ENCODE assay signal across 20 cellular contexts in the genomic region with DNA sequence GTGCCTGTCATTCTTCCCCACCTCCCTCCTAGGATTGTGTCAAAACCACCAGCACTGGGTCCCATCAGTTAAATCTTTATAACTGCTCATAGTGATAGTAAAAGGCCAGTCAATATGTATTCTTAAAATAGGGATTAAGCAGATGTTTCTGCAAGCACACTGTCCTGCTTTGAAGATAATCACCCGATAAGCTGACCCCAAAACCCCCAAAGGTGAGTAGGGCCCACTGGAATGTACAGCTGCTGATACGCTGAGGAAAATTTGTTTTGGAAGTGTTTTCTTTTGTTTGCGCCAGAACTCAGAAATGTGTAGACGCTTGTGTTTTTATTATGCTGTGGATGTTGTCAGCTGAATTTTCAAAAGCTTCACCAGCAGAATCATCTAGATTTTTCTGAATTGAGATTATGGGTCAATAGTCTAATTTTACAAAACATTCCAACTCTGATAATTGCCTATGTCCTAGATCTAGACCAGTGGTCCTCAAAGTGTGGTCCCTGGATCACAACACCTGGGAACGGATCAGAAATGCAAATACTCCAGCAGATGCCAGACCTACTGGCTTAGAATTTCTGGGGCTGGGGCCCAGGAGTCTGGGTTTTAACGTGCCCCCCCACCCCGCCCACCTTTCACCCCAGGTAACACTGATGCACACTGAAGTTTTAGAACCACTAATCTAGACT. TPM values are rescaled to one million over a fixed set of nuclear protein-coding genes. Genes with fewer than 3 reads are reported as not detected.
DNase-seq lines count a peak whose midpoint lies in the region; ATAC-seq, FAIRE-seq and TF ChIP-seq lines count a peak whose summit lies in the region.
"Had no signal": no experiment of that assay in that cellular context is flagged by ENCODE, and none has a peak within 500 bp of the region (broad histone marks: within the 10 kb centered on the region; RNA-seq: fewer than 3 reads in every experiment).

No MANE protein-coding gene starts in this region.

- CTCF ChIA-PET in HCT116 (lab: Charles Lee), result no interaction called here
- CTCF ChIA-PET in endothelial cell of umbilical vein (lab: Charles Lee), result interaction anchor here (1.3 to 2.3 kb wide), 2 partner anchors 11 to 14 kb away, joined by 8 read pairs; partner anchors contain the start of gene BFSP1
- CTCF ChIA-PET in OCI-LY7 (lab: Charles Lee; ENCODE audit: unreplicated experiment), result no interaction called here

- FAIRE-seq in endothelial cell of umbilical vein (lab: Jason Lieb, UNC) (peak; percentile 57), urothelium cell line (lab: Jason Lieb, UNC) (no peak)
- FAIRE-seq: GM12878, H54, HTR-8/SVneo had no signal

- DNase-seq in HCT116 (ENCODE audit: low read depth, low spot score) (no peak), endothelial cell of umbilical vein (ENCODE audit: low read depth, low spot score) (no peak), OCI-LY7 (ENCODE audit: low spot score) (no peak), urothelium cell line (ENCODE audit: low spot score) (no peak)
- DNase-seq: ACHN; BE2C; Calu3; CD4-positive, alpha-beta memory T cell; DND-41; HCEC 1CT; HFFc6; KBM-7 had no signal

- intact Hi-C loops in HCT116 (cut with micrococcal nuclease), result no loop called here
- intact Hi-C loops in endothelial cell of umbilical vein (cut with micrococcal nuclease), result loop anchor here (1.0 kb wide), 1 partner anchor 12 kb away; the partner anchor contains the start of gene BFSP1
- intact Hi-C loops in OCI-LY7 (cut with micrococcal nuclease; ENCODE audit: unreplicated experiment), result no loop called here

- no peaks in the 10 kb centered on the region for H3K36me3 ChIP-seq in BLaER1
- H3K36me3 ChIP-seq in HCT116 (ENCODE audit: control insufficient read depth in 1 of 2, insufficient read depth in 2 of 2, low read length in 2 of 2), result no peaks in the 10 kb centered on the region
- no peaks in the 10 kb centered on the region for H3K36me3 ChIP-seq in endothelial cell of umbilical vein (ENCODE audit: control insufficient read depth in 2 of 2, extremely low read depth in 1 of 2, insufficient read depth in 2 of 2, low read length in 2 of 2)
- H3K36me3 ChIP-seq in OCI-LY7 (ENCODE audit: insufficient read depth, low read length), result no peaks in the 10 kb centered on the region
- H3K36me3 ChIP-seq: BE2C had no signal

- H3K4me1 ChIP-seq in BLaER1 (peaks cover 42% of the 10 kb centered on the region), HCT116 (ENCODE audit: control insufficient read depth in 1 of 2, insufficient read depth in 2 of 2, low read length in 2 of 2) (peaks cover 6 to 12% of the 10 kb centered on the region in 2 experiments), endothelial cell of umbilical vein (ENCODE audit: control insufficient read depth, extremely low read depth, insufficient read depth, low read length) (peaks cover 21% of the 10 kb centered on the region), OCI-LY7 (ENCODE audit: insufficient read depth, low read length, poor library complexity, severe bottlenecking) (no peaks in the 10 kb centered on the region)
- H3K4me1 ChIP-seq: BE2C had no signal

- no peaks in the 10 kb centered on the region for H3K9me1 ChIP-seq in endothelial cell of umbilical vein (replicated peaks; ENCODE audit: control insufficient read depth, extremely low read depth, insufficient read depth, low read length)

- H3K27me3 ChIP-seq in BLaER1 (peaks cover 22% of the 10 kb centered on the region), HCT116 (ENCODE audit: insufficient read depth, low read length) (no peaks in the 10 kb centered on the region), endothelial cell of umbilical vein (ENCODE audit: control insufficient read depth in 2 of 2, insufficient read depth in 2 of 2, low read length in 2 of 2) (no peaks in the 10 kb centered on the region)
- H3K27me3 ChIP-seq: BE2C had no signal

- RAD21 ChIA-PET in HCT116 (lab: Charles Lee; ENCODE audit: low non-redundant PET in 1 of 2, low total read pairs in 2 of 2, uncharacterized antibody in 2 of 2, unreplicated experiment in 2 of 2), result no interaction called here

- H3K9me3 ChIP-seq in BLaER1, result no peaks in the 10 kb centered on the region
- no peaks in the 10 kb centered on the region for H3K9me3 ChIP-seq in HCT116 (ENCODE audit: control insufficient read depth in 1 of 2, insufficient read depth in 1 of 2, low read depth in 1 of 2, low read length in 2 of 2)
- no peaks in the 10 kb centered on the region for H3K9me3 ChIP-seq in endothelial cell of umbilical vein (replicated peaks; ENCODE audit: control insufficient read depth, insufficient read depth, low read length)
- no peaks in the 10 kb centered on the region for H3K9me3 ChIP-seq in OCI-LY7 (ENCODE audit: low read length)
- H3K9me3 ChIP-seq: BE2C had no signal

- no TSS peak for BruUV-seq in HCT116 (replicated peaks; lab: Mats Ljungman, UMichigan)
- no TSS peak for BruUV-seq in endothelial cell of umbilical vein (replicated peaks; lab: Mats Ljungman, UMichigan)
- BruUV-seq in OCI-LY7 (replicated peaks; lab: Mats Ljungman, UMichigan), result no TSS peak

- TF ChIP-seq CTCF in HCT116 (IDR thresholded peaks at IDR 0.05 in 2 of 3, conservative IDR thresholded peaks at IDR 0.05 in 1 of 3; ENCODE audit: borderline replicate concordance in 1 of 3, insufficient read depth in 1 of 3, low read depth in 2 of 3, low read length in 2 of 3) (no peak), endothelial cell of umbilical vein (IDR thresholded peaks at IDR 0.05; ENCODE audit: extremely low read depth in 1 of 2, insufficient read depth in 1 of 2, low read depth in 1 of 2, low read length in 2 of 2) (no peak), OCI-LY7 (conservative IDR thresholded peaks at IDR 0.05; ENCODE audit: low read length) (no peak)

- dilution Hi-C loops in endothelial cell of umbilical vein (cut with MboI; ENCODE audit: extremely low pct_ligation_motif_present, low sequenced_read_pairs), result no loop called here

- H2AFZ ChIP-seq in HCT116 (ENCODE audit: low read depth, low read length, poor library complexity, severe bottlenecking) (no peak overlapping the region), endothelial cell of umbilical vein (ENCODE audit: low read depth, low read length) (no peak overlapping the region), OCI-LY7 (ENCODE audit: low read length) (no peak overlapping the region)

- no peak for TF ChIP-seq RAD21 in HCT116 (IDR thresholded peaks at IDR 0.05; ENCODE audit: low read depth)

- TF ChIP-seq POLR2A in HCT116 (IDR thresholded peaks at IDR 0.05; ENCODE audit: borderline replicate concordance, extremely low read depth, insufficient read depth, insufficient read length) (no peak), endothelial cell of umbilical vein (IDR thresholded peaks at IDR 0.05; ENCODE audit: low read depth, low read length) (no peak)

- H3K4me2 ChIP-seq in BLaER1 (peak overlapping the region; percentile 65), HCT116 (ENCODE audit: low read length) (peak overlapping the region; percentile 43; the same call in 1 of the 2 replicates), endothelial cell of umbilical vein (ENCODE audit: insufficient read depth, low read length) (no peak overlapping the region), OCI-LY7 (ENCODE audit: low read length) (no peak overlapping the region)
- H3K4me2 ChIP-seq: GM23338 had no signal

- H4K20me1 ChIP-seq in BLaER1, result peaks cover 6% of the 10 kb centered on the region; the same call in 1 of the 2 replicates
- H4K20me1 ChIP-seq in HCT116 (ENCODE audit: insufficient read depth), result no peaks in the 10 kb centered on the region
- no peaks in the 10 kb centered on the region for H4K20me1 ChIP-seq in endothelial cell of umbilical vein (replicated peaks; ENCODE audit: control insufficient read depth, extremely low read depth, insufficient read depth, low read length)
- H4K20me1 ChIP-seq in OCI-LY7 (ENCODE audit: insufficient read depth, low read length), result no peaks in the 10 kb centered on the region

- no peaks in the 10 kb centered on the region for H3K79me2 ChIP-seq in HCT116 (ENCODE audit: insufficient read depth, low read length)
- H3K79me2 ChIP-seq in endothelial cell of umbilical vein (ENCODE audit: control insufficient read depth, insufficient read depth, low read length), result no peaks in the 10 kb centered on the region
- no peaks in the 10 kb centered on the region for H3K79me2 ChIP-seq in OCI-LY7 (ENCODE audit: insufficient read depth, low read depth, low read length)

- H3K9me2 ChIP-seq in HCT116 (ENCODE audit: insufficient read depth) (no peaks in the 10 kb centered on the region), OCI-LY7 (ENCODE audit: insufficient read depth, low read length) (no peaks in the 10 kb centered on the region)

- ATAC-seq in HCT116 (no peak), GM18907 (IDR thresholded peaks at IDR 0.05; ENCODE audit: unreplicated experiment) (no peak)
- ATAC-seq: GM12878 had no signal

- no peak overlapping the region for H3K4me3 ChIP-seq in BLaER1
- no peak overlapping the region for H3K4me3 ChIP-seq in HCT116 (replicated peaks in 1 of 2; ENCODE audit: low read depth in 1 of 2, low read length in 2 of 2)
- H3K4me3 ChIP-seq in endothelial cell of umbilical vein (replicated peaks in 1 of 3; ENCODE audit: insufficient read depth in 1 of 3, low read depth in 1 of 3, low read length in 3 of 3), result no peak overlapping the region
- H3K4me3 ChIP-seq in OCI-LY7 (ENCODE audit: low read depth, low read length, poor library complexity, severe bottlenecking), result no peak overlapping the region
- H3K4me3 ChIP-seq: GM12878, GM23338 had no signal

- H3K27ac ChIP-seq in BLaER1 (no peak overlapping the region), HCT116 (ENCODE audit: low read depth, low read length) (no peak overlapping the region), endothelial cell of umbilical vein (ENCODE audit: insufficient read depth, low read depth, low read length) (no peak overlapping the region), OCI-LY7 (ENCODE audit: low read depth, low read length, poor library complexity, severe bottlenecking) (no peak overlapping the region)

- H3K9ac ChIP-seq in BLaER1 (no peak overlapping the region), HCT116 (ENCODE audit: low read length) (no peak overlapping the region), endothelial cell of umbilical vein (replicated peaks; ENCODE audit: extremely low read depth, insufficient read depth, low read length) (no peak overlapping the region)

- POLR2A ChIA-PET in HCT116 (lab: Charles Lee), result no interaction called here
- POLR2A ChIA-PET in endothelial cell of umbilical vein (lab: Charles Lee), result interaction anchor here (0.6 to 0.7 kb wide), 2 partner anchors 10 to 497 kb away, joined by 3 read pairs; no protein-coding TSS in a partner anchor
- POLR2A ChIA-PET in OCI-LY7 (lab: Charles Lee), result no interaction called here

RNA-seq across cellular contexts. Expression of gene BFSP1, which starts 11.4 kb away (rescaled TPM):
- total RNA-seq in HCT116 (2021; ENCODE audit: unreplicated experiment) (8.8 TPM), endothelial cell of umbilical vein (3.7 and 5.2 TPM in 2 replicates), OCI-LY7 (2022) (not detected in 2 replicates)
- 4.2 and 5.4 TPM in 2 replicates for polyA plus RNA-seq in HCT116 (2012)
- polyA plus RNA-seq in endothelial cell of umbilical vein, result 2.5 and 3.1 TPM in 2 replicates
- 4.1 and 4.5 TPM in 2 replicates for polyA plus RNA-seq in endothelial cell of umbilical vein (2011; cell fraction: cytosol; rRNA removed)
- polyA plus RNA-seq in endothelial cell of umbilical vein (2011; cell fraction: nucleus; rRNA removed), result 4.0 and 4.6 TPM in 2 replicates
- 3.9 and 4.4 TPM in 2 replicates for polyA plus RNA-seq in endothelial cell of umbilical vein (2012)
- polyA minus RNA-seq in endothelial cell of umbilical vein, result 2.9 and 3.3 TPM in 2 replicates
- 1.4 TPM for polyA minus RNA-seq in endothelial cell of umbilical vein (2011; cell fraction: cytosol; rRNA and poly(A)+ RNA removed)
- polyA minus RNA-seq in endothelial cell of umbilical vein (2011; cell fraction: nucleus; rRNA and poly(A)+ RNA removed), result 1.2 and 1.5 TPM in 2 replicates
- total RNA-seq in OCI-LY7 (2014; rRNA removed; shearing (Covaris generic)), result not detected in 2 replicates
- polyA plus RNA-seq: CD14-positive monocyte, IgD-negative memory B cell had no signal

RNA-seq across cellular contexts. Expression of gene DSTN, which starts 50.1 kb away (rescaled TPM):
- total RNA-seq in HCT116 (2021; ENCODE audit: unreplicated experiment) (202 TPM), endothelial cell of umbilical vein (300 and 307 TPM in 2 replicates), OCI-LY7 (2022) (58.1 and 61.2 TPM in 2 replicates)
- polyA plus RNA-seq in HCT116 (2012), result 96.2 and 121 TPM in 2 replicates
- polyA plus RNA-seq in endothelial cell of umbilical vein, result 46.8 and 66.1 TPM in 2 replicates
- 172 and 181 TPM in 2 replicates for polyA plus RNA-seq in endothelial cell of umbilical vein (2011; cell fraction: cytosol; rRNA removed)
- polyA plus RNA-seq in endothelial cell of umbilical vein (2011; cell fraction: nucleus; rRNA removed), result 71.7 and 84.7 TPM in 2 replicates
- 369 and 386 TPM in 2 replicates for polyA plus RNA-seq in endothelial cell of umbilical vein (2012)
- 13.6 and 16.7 TPM in 2 replicates for polyA minus RNA-seq in endothelial cell of umbilical vein
- polyA minus RNA-seq in endothelial cell of umbilical vein (2011; cell fraction: cytosol; rRNA and poly(A)+ RNA removed), result 32.0 TPM
- 18.4 and 19.8 TPM in 2 replicates for polyA minus RNA-seq in endothelial cell of umbilical vein (2011; cell fraction: nucleus; rRNA and poly(A)+ RNA removed)
- 25.5 and 28.0 TPM in 2 replicates for total RNA-seq in OCI-LY7 (2014; rRNA removed; shearing (Covaris generic))

Comparison
In these comparisons a context has a peak if more than half of its experiments do, and no peak if none do; other contexts are left out.
1. H3K4me2 ChIP-seq: peak in BLaER1 (single experiment) and HCT116 (single experiment); none in endothelial cell of umbilical vein (single experiment) and OCI-LY7 (single experiment).